In genomic region chr13:96925466-96925865, GRCh38 we compare ENCODE assay signal across 36 cellular contexts.
"Had no signal": no experiment of that assay in that cellular context is flagged by ENCODE, and none has a peak within 500 bp of the region (broad histone marks: within the 10 kb centered on the region; RNA-seq: fewer than 3 reads in every experiment).

No MANE protein-coding gene starts in this region.

- FAIRE-seq: TTC549 had no signal

- H3K4me3 ChIP-seq: ascending aorta, breast epithelium had no signal

- H3K9me3 Mint-ChIP-seq: activated naive CD4-positive, alpha-beta T cell treated with anti-CD3 and anti-CD28 coated beads, Interleukin-2, amount 50 U/mL, for 24 hours had no signal

- H3K4me1 ChIP-seq: ascending aorta, breast epithelium had no signal

- H3K27me3 Mint-ChIP-seq: activated B cell treated with CpG ODN at 0.5 μM for 24 hours; activated CD4-positive, alpha-beta memory T cell treated with anti-CD3 and anti-CD28 coated beads for 36 hours; activated CD4-positive, alpha-beta T cell treated with anti-CD3 and anti-CD28 coated beads, Interleukin-2, amount 10 ng/mL, durations not matched to agents 24 days and 14 days; activated CD8-positive, alpha-beta memory T cell treated with anti-CD3 and anti-CD28 coated beads, Interleukin-2, amount 10 ng/mL, durations not matched to agents 7 days and 5 days; activated naive CD4-positive, alpha-beta T cell treated with anti-CD3 and anti-CD28 coated beads, Interleukin-2, amount 10 ng/mL, durations not matched to agents 7 days and 5 days; activated naive CD4-positive, alpha-beta T cell treated with anti-CD3 and anti-CD28 coated beads, Interleukin-2, amount 50 U/mL, for 24 hours; activated naive CD8-positive, alpha-beta T cell; activated naive CD8-positive, alpha-beta T cell treated with anti-CD3 and anti-CD28 coated beads, Interleukin-2, amount 10 ng/mL, durations not matched to agents 7 days and 5 days; activated naive CD8-positive, alpha-beta T cell treated with anti-CD3 and anti-CD28 coated beads, Interleukin-2, amount 50 U/mL, for 24 hours; activated T-cell treated with anti-CD3 and anti-CD28 coated beads, Interleukin-2, amount 50 U/mL, for 24 hours; central memory CD8-positive, alpha-beta T cell had no signal

- H3K36me3 ChIP-seq: ascending aorta, brain microvascular endothelial cell had no signal

- H3K27ac ChIP-seq: ascending aorta, brain microvascular endothelial cell, breast epithelium, VCaP had no signal

- H3K4me3 Mint-ChIP-seq: activated B cell treated with CpG ODN at 0.5 μM for 24 hours; activated CD4-positive, alpha-beta memory T cell treated with anti-CD3 and anti-CD28 coated beads for 36 hours; activated CD4-positive, alpha-beta T cell treated with anti-CD3 and anti-CD28 coated beads, Interleukin-2, amount 10 ng/mL, durations not matched to agents 24 days and 14 days; activated CD8-positive, alpha-beta memory T cell treated with anti-CD3 and anti-CD28 coated beads, Interleukin-2, amount 10 ng/mL, durations not matched to agents 7 days and 5 days; activated CD8-positive, alpha-beta T cell treated with anti-CD3 and anti-CD28 coated beads, Interleukin-2, amount 10 ng/mL, durations not matched to agents 7 days and 5 days; activated naive CD4-positive, alpha-beta T cell treated with anti-CD3 and anti-CD28 coated beads, Interleukin-2, amount 10 ng/mL, durations not matched to agents 7 days and 5 days; activated naive CD4-positive, alpha-beta T cell treated with anti-CD3 and anti-CD28 coated beads, Interleukin-2, amount 50 U/mL, for 24 hours; activated naive CD8-positive, alpha-beta T cell; activated naive CD8-positive, alpha-beta T cell treated with anti-CD3 and anti-CD28 coated beads, Interleukin-2, amount 10 ng/mL, durations not matched to agents 7 days and 5 days; activated naive CD8-positive, alpha-beta T cell treated with anti-CD3 and anti-CD28 coated beads, Interleukin-2, amount 50 U/mL, for 24 hours; activated T-cell treated with anti-CD3 and anti-CD28 coated beads, Interleukin-2, amount 50 U/mL, for 24 hours; central memory CD8-positive, alpha-beta T cell; T-helper 1 cell treated with Interleukin-12 subunit alpha and Interleukin-12 subunit beta and Interleukin-4 antibody, amounts not matched to agents 30 μg/mL and 1 μg/mL, for 36 hours; T-helper 2 cell treated with Interferon-gamma antibody and Interleukin-4, amounts not matched to agents 5 μg/mL and 100 μg/mL, for 36 hours had no signal

- H3K27ac Mint-ChIP-seq: activated B cell treated with CpG ODN at 0.5 μM for 24 hours; activated CD4-positive, alpha-beta memory T cell treated with anti-CD3 and anti-CD28 coated beads for 36 hours; activated CD4-positive, alpha-beta T cell treated with anti-CD3 and anti-CD28 coated beads, Interleukin-2, amount 10 ng/mL, durations not matched to agents 24 days and 14 days; activated CD8-positive, alpha-beta memory T cell treated with anti-CD3 and anti-CD28 coated beads, Interleukin-2, amount 10 ng/mL, durations not matched to agents 7 days and 5 days; activated CD8-positive, alpha-beta T cell treated with anti-CD3 and anti-CD28 coated beads, Interleukin-2, amount 10 ng/mL, durations not matched to agents 7 days and 5 days; activated naive CD4-positive, alpha-beta T cell treated with anti-CD3 and anti-CD28 coated beads, Interleukin-2, amount 10 ng/mL, durations not matched to agents 7 days and 5 days; activated naive CD4-positive, alpha-beta T cell treated with anti-CD3 and anti-CD28 coated beads, Interleukin-2, amount 50 U/mL, for 24 hours; activated naive CD8-positive, alpha-beta T cell; activated naive CD8-positive, alpha-beta T cell treated with anti-CD3 and anti-CD28 coated beads, Interleukin-2, amount 10 ng/mL, durations not matched to agents 7 days and 5 days; activated naive CD8-positive, alpha-beta T cell treated with anti-CD3 and anti-CD28 coated beads, Interleukin-2, amount 50 U/mL, for 24 hours; activated T-cell treated with anti-CD3 and anti-CD28 coated beads, Interleukin-2, amount 50 U/mL, for 24 hours; activated T-helper 2 cell treated with anti-CD3 and anti-CD28 coated beads, Interferon-gamma antibody, Interleukin-2, Interleukin-4, amounts not matched to agents 10 μg/mL and 5 μg/mL and 100 μg/mL, durations not matched to agents 14 hours and 24 hours and 36 hours; T-helper 1 cell treated with Interleukin-12 subunit alpha and Interleukin-12 subunit beta and Interleukin-4 antibody, amounts not matched to agents 30 μg/mL and 1 μg/mL, for 36 hours; T-helper 2 cell treated with Interferon-gamma antibody and Interleukin-4, amounts not matched to agents 5 μg/mL and 100 μg/mL, for 36 hours had no signal

- ATAC-seq: activated CD8-positive, alpha-beta memory T cell treated with anti-CD3 and anti-CD28 coated beads, Interleukin-2, amount 10 ng/mL, durations not matched to agents 7 days and 5 days; activated CD8-positive, alpha-beta T cell treated with anti-CD3 and anti-CD28 coated beads, Interleukin-2, amount 10 ng/mL, durations not matched to agents 7 days and 5 days; activated naive CD8-positive, alpha-beta T cell treated with anti-CD3 and anti-CD28 coated beads, Interleukin-2, amount 50 U/mL, for 24 hours had no signal

- DNase-seq: activated B cell treated with CpG ODN at 0.5 μM for 24 hours; activated CD4-positive, alpha-beta memory T cell treated with anti-CD3 and anti-CD28 coated beads for 36 hours; activated CD4-positive, alpha-beta T cell treated with anti-CD3 and anti-CD28 coated beads for 4 hours; activated CD4-positive, alpha-beta T cell treated with anti-CD3 and anti-CD28 coated beads, Interleukin-2, amount 10 ng/mL, durations not matched to agents 24 days and 14 days; activated CD4-positive, alpha-beta T cell treated with anti-CD3 and anti-CD28 coated beads, Interleukin-2, amount 50 U/mL, for 1 hour; activated CD4-positive, alpha-beta T cell treated with anti-CD3 and anti-CD28 coated beads, Interleukin-2, amount 50 U/mL, for 4 hours; activated CD4-positive, CD25-positive, alpha-beta regulatory T cell treated with anti-CD3 and anti-CD28 coated beads, Interleukin-2, amount 50 U/mL, for 72 hours; activated CD8-positive, alpha-beta memory T cell treated with anti-CD3 and anti-CD28 coated beads for 24 hours; activated CD8-positive, alpha-beta memory T cell treated with anti-CD3 and anti-CD28 coated beads, Interleukin-2, amount 10 ng/mL, durations not matched to agents 7 days and 5 days; activated CD8-positive, alpha-beta memory T cell treated with anti-CD3 and anti-CD28 coated beads, Interleukin-2, amount 50 U/mL, for 48 hours; activated CD8-positive, alpha-beta T cell treated with anti-CD3 and anti-CD28 coated beads, Interleukin-2, amount 10 ng/mL, durations not matched to agents 7 days and 5 days; activated effector memory CD4-positive, alpha-beta T cell treated with Interleukin-2 at 50 U/mL for 16 hours; activated gamma-delta T cell; activated naive CD4-positive, alpha-beta T cell treated with anti-CD3 and anti-CD28 coated beads, Interleukin-2, amount 10 ng/mL, durations not matched to agents 7 days and 5 days; activated naive CD4-positive, alpha-beta T cell treated with Interleukin-2 at 50 U/mL for 16 hours; activated naive CD8-positive, alpha-beta T cell treated with anti-CD3 and anti-CD28 coated beads, Interleukin-2, amount 10 ng/mL, durations not matched to agents 7 days and 5 days; activated naive CD8-positive, alpha-beta T cell treated with anti-CD3 and anti-CD28 coated beads, Interleukin-2, amount 50 U/mL, for 24 hours; activated T-cell treated with anti-CD3 and anti-CD28 coated beads, Interleukin-2, amount 50 U/mL, for 24 hours; activated T-cell treated with anti-CD3 and anti-CD28 coated beads, Interleukin-2, amount 50 U/mL, for 48 hours; amygdala; anterior cingulate cortex; brain microvascular endothelial cell; cerebellar nuclear complex; T-helper 1 cell; T-helper 2 cell; T-helper 9 cell had no signal

- H3K36me3 Mint-ChIP-seq: activated CD4-positive, alpha-beta memory T cell treated with anti-CD3 and anti-CD28 coated beads for 36 hours; activated CD8-positive, alpha-beta memory T cell treated with anti-CD3 and anti-CD28 coated beads, Interleukin-2, amount 10 ng/mL, durations not matched to agents 7 days and 5 days; activated naive CD4-positive, alpha-beta T cell treated with anti-CD3 and anti-CD28 coated beads, Interleukin-2, amount 10 ng/mL, durations not matched to agents 7 days and 5 days; activated naive CD4-positive, alpha-beta T cell treated with anti-CD3 and anti-CD28 coated beads, Interleukin-2, amount 50 U/mL, for 24 hours; activated naive CD8-positive, alpha-beta T cell treated with anti-CD3 and anti-CD28 coated beads, Interleukin-2, amount 10 ng/mL, durations not matched to agents 7 days and 5 days had no signal

- H3K4me1 Mint-ChIP-seq: activated B cell treated with CpG ODN at 0.5 μM for 24 hours; activated CD4-positive, alpha-beta T cell treated with anti-CD3 and anti-CD28 coated beads, Interleukin-2, amount 10 ng/mL, durations not matched to agents 24 days and 14 days; activated CD8-positive, alpha-beta memory T cell treated with anti-CD3 and anti-CD28 coated beads, Interleukin-2, amount 10 ng/mL, durations not matched to agents 7 days and 5 days; activated naive CD4-positive, alpha-beta T cell treated with anti-CD3 and anti-CD28 coated beads, Interleukin-2, amount 10 ng/mL, durations not matched to agents 7 days and 5 days; activated naive CD4-positive, alpha-beta T cell treated with anti-CD3 and anti-CD28 coated beads, Interleukin-2, amount 50 U/mL, for 24 hours; activated naive CD8-positive, alpha-beta T cell treated with anti-CD3 and anti-CD28 coated beads, Interleukin-2, amount 10 ng/mL, durations not matched to agents 7 days and 5 days; activated naive CD8-positive, alpha-beta T cell treated with anti-CD3 and anti-CD28 coated beads, Interleukin-2, amount 50 U/mL, for 24 hours; central memory CD8-positive, alpha-beta T cell had no signal

- H3K27me3 ChIP-seq: ascending aorta, brain microvascular endothelial cell, breast epithelium had no signal
